ENCODE assay signal across 24 cellular contexts in the genomic region with DNA sequence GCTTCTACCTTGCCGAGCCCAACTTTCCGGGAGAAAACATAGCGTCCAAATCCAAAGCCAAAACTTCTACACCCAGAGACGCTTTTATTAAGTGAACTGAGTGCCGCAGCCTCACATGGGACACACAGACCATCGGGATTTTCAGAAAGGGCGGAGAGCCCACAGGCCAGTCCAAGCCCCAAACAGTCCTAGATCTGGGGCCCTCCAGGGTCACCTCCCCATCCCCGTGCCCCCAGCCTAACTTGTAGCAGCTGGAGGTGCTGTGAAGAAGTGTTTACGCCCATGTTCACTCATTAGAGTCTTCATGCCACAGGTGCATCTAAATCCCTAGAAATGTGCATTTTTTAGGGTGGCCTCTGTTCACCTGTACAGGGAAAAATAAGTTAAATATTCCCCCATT.
"Had no signal": no experiment of that assay in that cellular context is flagged by ENCODE, and none has a peak within 500 bp of the region (broad histone marks: within the 10 kb centered on the region; RNA-seq: fewer than 3 reads in every experiment).

No MANE protein-coding gene starts in this region.

- ATAC-seq: Panc1, T-helper 17 cell had no signal

- H3K9me3 Mint-ChIP-seq: activated B cell treated with CpG ODN at 0.5 μM for 24 hours; activated CD4-positive, alpha-beta memory T cell treated with anti-CD3 and anti-CD28 coated beads, Interleukin-2, amount 10 ng/mL, durations not matched to agents 7 days and 5 days; activated naive CD8-positive, alpha-beta T cell treated with anti-CD3 and anti-CD28 coated beads, Interleukin-2, amount 10 ng/mL, durations not matched to agents 7 days and 5 days had no signal

- H3K27me3 Mint-ChIP-seq: activated B cell treated with CpG ODN at 0.5 μM for 24 hours; activated CD4-positive, alpha-beta memory T cell treated with anti-CD3 and anti-CD28 coated beads, Interleukin-2, amount 10 ng/mL, durations not matched to agents 7 days and 5 days; activated naive CD8-positive, alpha-beta T cell treated with anti-CD3 and anti-CD28 coated beads, Interleukin-2, amount 10 ng/mL, durations not matched to agents 7 days and 5 days; T-helper 17 cell had no signal

- H3K27ac Mint-ChIP-seq: activated B cell treated with CpG ODN at 0.5 μM for 24 hours; activated CD4-positive, alpha-beta memory T cell treated with anti-CD3 and anti-CD28 coated beads, Interleukin-2, amount 10 ng/mL, durations not matched to agents 7 days and 5 days had no signal

- H3K4me1 Mint-ChIP-seq: activated B cell treated with CpG ODN at 0.5 μM for 24 hours had no signal

- DNase-seq: activated B cell treated with CpG ODN at 0.5 μM for 24 hours; activated CD4-positive, alpha-beta memory T cell treated with anti-CD3 and anti-CD28 coated beads, Interleukin-2, amount 10 ng/mL, durations not matched to agents 7 days and 5 days; activated CD4-positive, alpha-beta T cell treated with anti-CD3 and anti-CD28 coated beads for 1 hour; activated CD4-positive, alpha-beta T cell treated with anti-CD3 and anti-CD28 coated beads, Interleukin-2, amount 50 U/mL, for 1 hour; activated naive CD4-positive, alpha-beta T cell treated with anti-CD3 and anti-CD28 coated beads, Interleukin-2, amount 50 U/mL, for 16 hours; activated T-cell treated with anti-CD3 and anti-CD28 coated beads for 4 hours; anterior cingulate cortex; cerebellar nuclear complex; KG1; NCI-H1048; NCI-H146; NCI-H187 treated with DMSO at 0.1 percent for 48 hours; NCI-H2081 treated with DMSO at 0.1 percent for 48 hours; NCI-H446 treated with DMSO at 0.1 percent for 48 hours; NCI-H526 treated with DMSO at 0.1 percent for 48 hours; NCI-H82; NK-92 treated with Interleukin-12 subunit alpha and Interleukin-12 subunit beta, amount 100 ng/mL, for 24 hours; OCI-M1; RPMI8226; SHP77; T-helper 17 cell; T-helper 9 cell had no signal

- H3K4me3 Mint-ChIP-seq: activated B cell treated with CpG ODN at 0.5 μM for 24 hours; activated CD4-positive, alpha-beta memory T cell treated with anti-CD3 and anti-CD28 coated beads, Interleukin-2, amount 10 ng/mL, durations not matched to agents 7 days and 5 days; activated naive CD8-positive, alpha-beta T cell treated with anti-CD3 and anti-CD28 coated beads, Interleukin-2, amount 10 ng/mL, durations not matched to agents 7 days and 5 days; T-helper 17 cell had no signal
